In genomic region chr3:108862865-108863798, GRCh38 we compare ENCODE assay signal across 8 cellular contexts. TPM values are rescaled to one million over a fixed set of nuclear protein-coding genes. Genes with fewer than 3 reads are reported as not detected.
DNase-seq lines count a peak whose midpoint lies in the region; ATAC-seq and TF ChIP-seq lines count a peak whose summit lies in the region.

No MANE protein-coding gene starts in this region.

- no peak overlapping the region for H3K23ac ChIP-seq in mesenchymal stem cell (ENCODE audit: low read length in 2 of 2)

- no peak overlapping the region for H3K4ac ChIP-seq in mesenchymal stem cell (ENCODE audit: low read depth in 1 of 2, low read length in 2 of 2)

- H2BK15ac ChIP-seq in mesenchymal stem cell (ENCODE audit: low read depth, poor library complexity, severe bottlenecking): no peak overlapping the region

- intact Hi-C loops in activated CD8-positive, alpha-beta T cell treated with anti-CD3 and anti-CD28 coated beads for 36 hours (cut with micrococcal nuclease): no loop called here

- peak overlapping the region; percentile 25 for H3K9ac ChIP-seq in mesenchymal stem cell (ENCODE audit: low read length)

- CTCF ChIA-PET in activated CD8-positive, alpha-beta T cell treated with anti-CD3 and anti-CD28 coated beads for 36 hours (lab: Charles Lee): interaction anchor here (1.2 to 2.0 kb wide), 5 partner anchors 10 to 52 kb away, joined by 3 to 9 read pairs (median 5); no protein-coding TSS in a partner anchor
- CTCF ChIA-PET in GM10248 (lab: Yijun Ruan, JAX): interaction anchor here (0.7 kb wide), 1 partner anchor 16 kb away, joined by 3 read pairs; no protein-coding TSS in a partner anchor

- WGBS in mesenchymal stem cell: 76% methylated on average over 3 of the region's 7 CpGs

- no peak overlapping the region for H4K91ac ChIP-seq in mesenchymal stem cell (ENCODE audit: low read length)

- H2AK5ac ChIP-seq in mesenchymal stem cell (ENCODE audit: low read length, severe bottlenecking): no peak overlapping the region

- no peaks in the 10 kb centered on the region for H3K27me3 ChIP-seq in mesenchymal stem cell (ENCODE audit: control insufficient read depth in 1 of 2, insufficient read depth in 1 of 2, low read length in 2 of 2)

- no peak overlapping the region for H4K8ac ChIP-seq in mesenchymal stem cell (ENCODE audit: low read length)

- no peak overlapping the region for H3K18ac ChIP-seq in mesenchymal stem cell (ENCODE audit: low read depth in 1 of 2, low read length in 2 of 2)

- H2AFZ ChIP-seq in mesenchymal stem cell (ENCODE audit: low read depth, low read length): no peak overlapping the region

- H3K9me3 Mint-ChIP-seq in activated CD8-positive, alpha-beta T cell treated with anti-CD3 and anti-CD28 coated beads for 36 hours: peaks cover 12% of the 10 kb centered on the region

- H3K27ac Mint-ChIP-seq in activated CD8-positive, alpha-beta T cell treated with anti-CD3 and anti-CD28 coated beads for 36 hours: peak overlapping the region; percentile 96

- no peak overlapping the region for H3K4me3 ChIP-seq in mesenchymal stem cell (ENCODE audit: insufficient read depth in 1 of 2, low read depth in 1 of 2, low read length in 2 of 2)

- peaks cover 5% of the 10 kb centered on the region for H3K9me3 ChIP-seq in mesenchymal stem cell (ENCODE audit: control insufficient read depth, low read length)

- H3K4me3 Mint-ChIP-seq in activated CD8-positive, alpha-beta T cell treated with anti-CD3 and anti-CD28 coated beads for 36 hours: peak overlapping the region; percentile 20

- no peak for TF ChIP-seq CTCF in GM13976 (IDR thresholded peaks at IDR 0.05; ENCODE audit: borderline replicate concordance, control extremely low read depth, extremely low read depth, insufficient read depth, missing control alignments)
- TF ChIP-seq CTCF in activated CD8-positive, alpha-beta T cell treated with anti-CD3 and anti-CD28 coated beads for 36 hours (IDR thresholded peaks at IDR 0.05): no peak
- TF ChIP-seq CTCF in GM10248 (IDR thresholded peaks at IDR 0.05; ENCODE audit: control extremely low read depth, extremely low read depth, low read depth, missing control alignments): no peak

- peaks cover 2% of the 10 kb centered on the region for H3K4me1 ChIP-seq in mesenchymal stem cell (ENCODE audit: control insufficient read depth, insufficient read depth, low read depth, low read length)

- H3K4me2 ChIP-seq in mesenchymal stem cell (ENCODE audit: low read length, poor library complexity, severe bottlenecking): no peak overlapping the region

- DNase-seq in GM13976 (ENCODE audit: low spot score) (peak; percentile 30), mesenchymal stem cell (peak; percentile 60), HuH-7 (ENCODE audit: low spot score) (no peak), GM10248 (ENCODE audit: extremely low spot score) (no peak), NCI-H1105 (lab: John Stamatoyannopoulos, UW) (no peak), nucleus accumbens (lab: John Stamatoyannopoulos, UW) (no peak)
- DNase-seq in activated CD8-positive, alpha-beta T cell treated with anti-CD3 and anti-CD28 coated beads for 36 hours: peak; percentile 55

- POLR2A ChIA-PET in activated CD8-positive, alpha-beta T cell treated with anti-CD3 and anti-CD28 coated beads for 36 hours (lab: Charles Lee): interaction anchor here (0.7 to 2.0 kb wide), 6 partner anchors 11 to 274 kb away, joined by 3 to 7 read pairs (median 5); partner anchors contain the start of genes CIP2A and DZIP3
- POLR2A ChIA-PET in GM10248 (lab: Yijun Ruan, JAX): no interaction called here

- no peak overlapping the region for H2BK12ac ChIP-seq in mesenchymal stem cell (ENCODE audit: low read length in 2 of 2)

- peaks cover 40% of the 10 kb centered on the region for H3K4me1 Mint-ChIP-seq in activated CD8-positive, alpha-beta T cell treated with anti-CD3 and anti-CD28 coated beads for 36 hours (ENCODE audit: low read depth)

- no peaks in the 10 kb centered on the region for H3K36me3 ChIP-seq in mesenchymal stem cell (ENCODE audit: control insufficient read depth in 1 of 2, insufficient read depth in 2 of 2, low read depth in 1 of 2, low read length in 2 of 2)

- H3K27me3 Mint-ChIP-seq in activated CD8-positive, alpha-beta T cell treated with anti-CD3 and anti-CD28 coated beads for 36 hours: no peaks in the 10 kb centered on the region

- H2BK120ac ChIP-seq in mesenchymal stem cell (ENCODE audit: low read depth, low read length): no peak overlapping the region

- in situ Hi-C loops in GM13976 (cut with MboI; ENCODE audit: low sequenced_read_pairs, unreplicated experiment): no loop called here

- H3K14ac ChIP-seq in mesenchymal stem cell (ENCODE audit: low read length in 2 of 2): no peak overlapping the region

- no peaks in the 10 kb centered on the region for H3K79me1 ChIP-seq in mesenchymal stem cell (replicated peaks; ENCODE audit: low read length, poor library complexity, severe bottlenecking)

- peak; percentile 74 for ATAC-seq in HG03095 (IDR thresholded peaks at IDR 0.05; ENCODE audit: unreplicated experiment)
- peak; percentile 82 for ATAC-seq in activated CD8-positive, alpha-beta T cell treated with anti-CD3 and anti-CD28 coated beads for 36 hours

- no peak overlapping the region for H3K27ac ChIP-seq in mesenchymal stem cell (ENCODE audit: low read length, poor library complexity, severe bottlenecking)

- peaks cover 42% of the 10 kb centered on the region for H3K36me3 Mint-ChIP-seq in activated CD8-positive, alpha-beta T cell treated with anti-CD3 and anti-CD28 coated beads for 36 hours (ENCODE audit: low read depth)

- no peak overlapping the region for H2BK5ac ChIP-seq in mesenchymal stem cell (ENCODE audit: low read depth, low read length, poor library complexity, severe bottlenecking)

RNA-seq across cellular contexts. Expression of gene TRAT1, which starts 40.5 kb away (rescaled TPM):
- 10 to 100 TPM; 13.8 to 15.5 TPM for total RNA-seq in activated CD8-positive, alpha-beta T cell treated with anti-CD3 and anti-CD28 coated beads for 36 hours
- polyA plus RNA-seq in mesenchymal stem cell (2013, experiment 1 of 2): not detected
- polyA plus RNA-seq in mesenchymal stem cell (2013, experiment 2 of 2): not detected

Comparison
In these comparisons a context has a peak if more than half of its experiments do, and no peak if none do; other contexts are left out.
1. DNase-seq: peak in GM13976 (single experiment), activated CD8-positive, alpha-beta T cell treated with anti-CD3 and anti-CD28 coated beads for 36 hours (single experiment) and mesenchymal stem cell (single experiment); none in HuH-7 (single experiment), GM10248 (single experiment), NCI-H1105 (single experiment) and nucleus accumbens (0 of 56).